Comparison of ENCODE assay signal across 8 cellular contexts in the genomic region with DNA sequence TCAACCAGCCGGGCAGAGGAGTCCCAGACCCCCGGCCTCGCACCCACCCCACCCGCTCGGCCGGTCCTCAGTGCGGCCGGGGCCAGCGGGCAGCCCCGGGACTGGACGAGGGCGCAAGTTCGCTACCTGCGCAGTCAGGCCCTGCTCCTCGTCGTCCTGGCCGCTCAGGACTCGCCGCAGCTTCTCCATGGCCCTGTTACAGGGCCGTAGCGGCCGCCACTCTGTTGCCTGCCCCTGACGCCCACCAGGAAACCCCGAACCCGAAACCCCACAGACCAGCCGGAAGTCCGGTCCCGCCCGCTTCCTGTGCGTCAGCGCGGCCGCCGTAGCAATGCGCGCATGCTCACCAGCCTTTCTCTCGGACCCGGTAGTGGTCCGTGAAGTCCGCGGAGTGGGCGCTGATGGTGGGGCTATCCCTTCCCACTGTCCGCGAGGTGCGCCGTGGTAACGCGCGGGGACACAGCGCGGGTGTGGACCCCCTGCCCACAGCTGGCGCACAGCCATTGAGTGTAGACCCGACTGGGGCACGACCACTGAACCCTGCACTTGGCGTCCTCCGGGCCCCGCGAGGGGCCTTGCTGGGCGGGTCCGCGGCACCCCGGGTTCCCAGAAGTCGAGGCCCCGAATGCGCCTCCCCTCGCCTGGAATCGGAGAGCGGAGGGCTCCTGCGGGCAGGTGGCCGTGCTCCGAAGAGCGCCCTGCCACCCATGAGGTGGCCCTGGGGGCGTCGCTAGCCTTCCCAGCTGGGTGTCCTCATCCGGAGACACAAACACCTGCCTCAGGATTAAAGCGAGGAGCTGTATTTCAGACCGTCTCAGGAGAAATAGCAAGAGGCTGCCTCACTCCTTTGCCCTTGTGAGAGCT. TPM values are rescaled to one million over a fixed set of nuclear protein-coding genes. Genes with fewer than 3 reads are reported as not detected.
DNase-seq lines count a peak whose midpoint lies in the region; ATAC-seq and TF ChIP-seq lines count a peak whose summit lies in the region.

A gene (minus strand): TSS at position 253 of the 864 bp plus-strand sequence. CDS start 64 bp downstream, at position 189.

- H3K4me3 ChIP-seq in AG09309 (ENCODE audit: control insufficient read depth, low read depth, low read length) (peak within 1 kb of the TSS; percentile 95), colonic mucosa (peak within 1 kb of the TSS; percentile 84)

- no peaks in the 10 kb centered on the region for H3K27me3 ChIP-seq in colonic mucosa

- H3K9ac ChIP-seq in colonic mucosa (ENCODE audit: low read depth in 2 of 2, low read length in 2 of 2) = peak within 1 kb of the TSS; percentile 98 to 100

- intact Hi-C loops in colonic mucosa (cut with DNase I) = loop anchor here (5.0 kb wide), 1 partner anchor 35 kb away; no protein-coding TSS in a partner anchor

- no peak for TF ChIP-seq CTCF in AG09309 (IDR thresholded peaks at IDR 0.05; ENCODE audit: control insufficient read depth, insufficient read depth, low read depth, low read length, missing control alignments)
- TF ChIP-seq CTCF in colonic mucosa (IDR thresholded peaks at IDR 0.05) = no peak

- no peaks in the 10 kb centered on the region for H3K9me3 ChIP-seq in colonic mucosa

- peak; percentile 29 for DNase-seq in AG09309 (ENCODE audit: low read depth)
- peak; percentile 9 to 70 for DNase-seq in NCI-H446 (lab: John Stamatoyannopoulos, UW)
- peak; percentile 60 to 77 for DNase-seq in activated CD4-positive, alpha-beta T cell treated with anti-CD3 and anti-CD28 coated beads for 4 hours
- peak; percentile 88 for DNase-seq in colonic mucosa
- DNase-seq in left kidney (ENCODE audit: low read depth, low spot score) = peak; percentile 95
- DNase-seq in stimulated activated CD4-positive, alpha-beta T cell treated with anti-CD3 and anti-CD28 coated beads, Interleukin-1b, Interleukin-23, amount 100 ng/mL, for 48 hours = peak; percentile 78

- no peaks in the 10 kb centered on the region for H3K4me1 ChIP-seq in colonic mucosa

- H3K27ac ChIP-seq in colonic mucosa = peak within 1 kb of the TSS; percentile 83

- no peaks in the 10 kb centered on the region for H3K36me3 ChIP-seq in colonic mucosa

- peak; percentile 95 for ATAC-seq in GM18907 (IDR thresholded peaks at IDR 0.05; ENCODE audit: unreplicated experiment)
- peak; percentile 91 for ATAC-seq in HG03139 (IDR thresholded peaks at IDR 0.05; ENCODE audit: unreplicated experiment)

RNA-seq across cellular contexts. Expression of the gene that starts here (rescaled TPM):
- total RNA-seq in colonic mucosa = 10 to 100 TPM; 65.0 to 73.3 TPM

Comparison
In these comparisons a context has a peak if more than half of its experiments do, and no peak if none do; other contexts are left out.
1. Peak in every context shown above with its lines: DNase-seq, ATAC-seq, H3K4me3 ChIP-seq and H3K27ac ChIP-seq.
2. DNase-seq: peak in every context shown above with its lines; median percentile 95 in left kidney; 88 in colonic mucosa; 78 in stimulated activated CD4-positive, alpha-beta T cell treated with anti-CD3 and anti-CD28 coated beads, Interleukin-1b, Interleukin-23, amount 100 ng/mL, for 48 hours; 68 in activated CD4-positive, alpha-beta T cell treated with anti-CD3 and anti-CD28 coated beads for 4 hours; 40 in NCI-H446; 29 in AG09309.